25 cellular contexts compared by ENCODE assay signal in the genomic region with DNA sequence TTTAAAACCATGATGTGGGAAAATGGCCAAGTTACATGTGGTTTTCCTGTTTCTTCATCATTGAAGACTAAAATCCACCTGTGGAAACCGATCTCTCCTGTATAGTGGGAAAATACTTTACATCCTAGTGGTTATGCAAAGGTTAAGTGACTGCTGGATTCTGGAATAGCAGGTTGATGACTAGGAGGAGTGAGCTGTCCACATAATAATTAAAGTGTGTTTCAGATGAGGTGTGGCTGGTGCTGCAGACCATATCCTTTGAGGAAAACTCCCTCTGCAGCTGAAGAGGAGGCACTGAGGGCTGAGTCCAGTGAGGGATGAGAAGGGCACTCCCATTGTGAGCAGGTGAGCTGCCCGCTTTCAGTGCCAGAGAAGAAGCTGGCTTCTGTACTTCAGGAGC. TPM values are rescaled to one million over a fixed set of nuclear protein-coding genes. Genes with fewer than 3 reads are reported as not detected.
DNase-seq lines count a peak whose midpoint lies in the region; ATAC-seq and TF ChIP-seq lines count a peak whose summit lies in the region.
"Had no signal": no experiment of that assay in that cellular context is flagged by ENCODE, and none has a peak within 500 bp of the region (broad histone marks: within the 10 kb centered on the region; RNA-seq: fewer than 3 reads in every experiment).

No MANE protein-coding gene starts in this region.

- DNase-seq in COR-L47 (lab: John Stamatoyannopoulos, UW), result peak; percentile 43
- DNase-seq in NCI-H1930 (lab: John Stamatoyannopoulos, UW), result peak; percentile 40 to 42
- DNase-seq in kidney epithelial cell (ENCODE audit: low read depth), result peak; percentile 60
- DNase-seq in NCI-H1417 treated with DMSO at 0.1 percent for 48 hours (lab: John Stamatoyannopoulos, UW), result no peak
- no peak for DNase-seq in anterior cingulate cortex (lab: John Stamatoyannopoulos, UW)
- DNase-seq in activated naive CD4-positive, alpha-beta T cell treated with anti-CD3 and anti-CD28 coated beads, Interleukin-2, amount 50 U/mL, for 16 hours, result no peak
- DNase-seq: activated CD8-positive, alpha-beta T cell treated with anti-CD3 and anti-CD28 coated beads, Interleukin-2, amount 10 ng/mL, durations not matched to agents 7 days and 5 days; activated naive CD4-positive, alpha-beta T cell treated with anti-CD3 and anti-CD28 coated beads for 36 hours; activated T-cell treated with anti-CD3 and anti-CD28 coated beads, Interleukin-2, amount 50 U/mL, for 4 hours; CD4-positive, CD25-positive, alpha-beta regulatory T cell; DND-41; endodermal cell; heart right ventricle; NCI-H1436; NCI-H345; RPMI8226; stimulated activated CD4-positive, alpha-beta T cell treated with anti-CD3 and anti-CD28 coated beads, Interleukin-2, amount 100 ng/mL, for 48 hours; stimulated activated naive CD4-positive, alpha-beta T cell treated with Interleukin-2 at 50 U/mL for 16 hours; thyroid gland had no signal

- no peak overlapping the region for H3K4me3 ChIP-seq in kidney epithelial cell (ENCODE audit: low read depth, low read length)
- H3K4me3 ChIP-seq: ascending aorta, heart right ventricle, smooth muscle cell, thyroid gland had no signal

- no peaks in the 10 kb centered on the region for H3K36me3 ChIP-seq in kidney epithelial cell (ENCODE audit: control insufficient read depth, insufficient read depth, low read length)
- H3K36me3 ChIP-seq: ascending aorta, neutrophil, thyroid gland had no signal

- H3K27me3 ChIP-seq in kidney epithelial cell (ENCODE audit: control insufficient read depth, insufficient read depth, low read length), result no peaks in the 10 kb centered on the region
- H3K27me3 ChIP-seq: ascending aorta, heart right ventricle, neutrophil, thyroid gland had no signal

- H3K27ac ChIP-seq in angular gyrus (ENCODE audit: low read depth, low read length), result peak overlapping the region; percentile 82
- H3K27ac ChIP-seq: ascending aorta, heart right ventricle, neutrophil, thyroid gland had no signal

- ATAC-seq in HG03442 (IDR thresholded peaks at IDR 0.05; ENCODE audit: unreplicated experiment), result no peak
- ATAC-seq: activated CD4-positive, CD25-positive, alpha-beta regulatory T cell treated with anti-CD3 and anti-CD28 coated beads, Interleukin-2, amount 50 U/mL, for 24 hours; activated CD8-positive, alpha-beta T cell treated with anti-CD3 and anti-CD28 coated beads, Interleukin-2, amount 10 ng/mL, durations not matched to agents 7 days and 5 days; activated T-cell treated with anti-CD3 and anti-CD28 coated beads, Interleukin-2, amount 50 U/mL, for 4 hours; heart right ventricle had no signal

- peak; percentile 18 for TF ChIP-seq CTCF in kidney epithelial cell (IDR thresholded peaks at IDR 0.05; ENCODE audit: insufficient read depth, low read length, poor library complexity, severe bottlenecking)

RNA-seq across cellular contexts. Expression of gene DCLK1, which starts 43.2 kb away (rescaled TPM):
- total RNA-seq in kidney epithelial cell, result 2.9 and 3.4 TPM in 2 replicates
- total RNA-seq: activated CD8-positive, alpha-beta T cell treated with anti-CD3 and anti-CD28 coated beads, Interleukin-2, amount 10 ng/mL, durations not matched to agents 7 days and 5 days; activated naive CD4-positive, alpha-beta T cell treated with anti-CD3 and anti-CD28 coated beads for 36 hours; activated T-cell treated with anti-CD3 and anti-CD28 coated beads, Interleukin-2, amount 50 U/mL, for 4 hours; CD4-positive, CD25-positive, alpha-beta regulatory T cell had no signal

Comparison
In these comparisons a context has a peak if more than half of its experiments do, and no peak if none do; other contexts are left out.
1. DNase-seq: peak in COR-L47 (single experiment), NCI-H1930 (2 of 2) and kidney epithelial cell (single experiment); none in NCI-H1417 treated with DMSO at 0.1 percent for 48 hours (single experiment), anterior cingulate cortex (0 of 58) and activated naive CD4-positive, alpha-beta T cell treated with anti-CD3 and anti-CD28 coated beads, Interleukin-2, amount 50 U/mL, for 16 hours (single experiment).